Comparison of ENCODE assay signal across 1 cellular context in the genomic region with DNA sequence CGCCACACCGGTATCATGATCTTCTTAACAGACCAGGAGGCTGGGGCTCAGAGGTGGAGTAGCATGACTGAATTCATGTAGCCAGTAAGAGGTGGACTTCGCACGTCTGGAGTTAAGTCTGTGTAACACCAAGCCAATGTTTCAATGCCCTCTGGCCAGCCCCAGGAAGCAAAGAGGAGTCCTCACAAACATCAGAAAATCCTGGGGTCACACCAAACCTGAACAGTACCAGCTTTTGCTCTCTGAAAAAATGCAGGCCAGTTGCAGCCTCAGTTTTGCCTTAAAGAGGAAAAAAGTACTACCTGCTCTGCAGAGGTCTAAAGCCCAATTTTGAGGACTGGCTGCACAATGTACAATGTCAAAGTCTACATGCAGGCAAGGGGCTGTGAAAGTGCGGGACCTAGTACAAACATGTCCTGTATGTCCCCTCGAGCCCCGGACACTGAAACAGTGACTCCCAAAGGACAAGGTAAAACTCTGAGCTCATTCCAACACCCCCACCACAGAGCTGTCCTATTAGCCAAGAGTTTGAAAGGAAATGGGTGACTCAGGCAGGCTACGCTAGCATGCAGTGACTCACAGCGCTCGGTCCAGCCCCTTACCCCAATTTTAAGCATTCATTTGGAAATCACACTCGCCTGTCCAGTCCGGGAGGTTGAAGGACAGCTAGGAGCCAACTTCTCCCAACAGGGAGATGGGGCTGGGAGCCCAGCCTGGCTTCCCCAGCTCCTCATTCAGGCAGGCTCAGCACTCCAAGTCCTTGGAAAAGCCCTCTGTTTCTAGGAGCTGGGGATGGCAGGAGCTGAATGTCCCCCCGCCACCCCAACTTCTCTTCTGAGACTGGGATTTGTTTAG.
TF ChIP-seq lines count a peak whose summit lies in the region.

No MANE protein-coding gene starts in this region.

TF ChIP-seq in HepG2, 621 proteins besides CTCF, POLR2A, EP300 and RAD21 (continued from another document and continues in another):
- TF ChIP-seq, protein P1, sequence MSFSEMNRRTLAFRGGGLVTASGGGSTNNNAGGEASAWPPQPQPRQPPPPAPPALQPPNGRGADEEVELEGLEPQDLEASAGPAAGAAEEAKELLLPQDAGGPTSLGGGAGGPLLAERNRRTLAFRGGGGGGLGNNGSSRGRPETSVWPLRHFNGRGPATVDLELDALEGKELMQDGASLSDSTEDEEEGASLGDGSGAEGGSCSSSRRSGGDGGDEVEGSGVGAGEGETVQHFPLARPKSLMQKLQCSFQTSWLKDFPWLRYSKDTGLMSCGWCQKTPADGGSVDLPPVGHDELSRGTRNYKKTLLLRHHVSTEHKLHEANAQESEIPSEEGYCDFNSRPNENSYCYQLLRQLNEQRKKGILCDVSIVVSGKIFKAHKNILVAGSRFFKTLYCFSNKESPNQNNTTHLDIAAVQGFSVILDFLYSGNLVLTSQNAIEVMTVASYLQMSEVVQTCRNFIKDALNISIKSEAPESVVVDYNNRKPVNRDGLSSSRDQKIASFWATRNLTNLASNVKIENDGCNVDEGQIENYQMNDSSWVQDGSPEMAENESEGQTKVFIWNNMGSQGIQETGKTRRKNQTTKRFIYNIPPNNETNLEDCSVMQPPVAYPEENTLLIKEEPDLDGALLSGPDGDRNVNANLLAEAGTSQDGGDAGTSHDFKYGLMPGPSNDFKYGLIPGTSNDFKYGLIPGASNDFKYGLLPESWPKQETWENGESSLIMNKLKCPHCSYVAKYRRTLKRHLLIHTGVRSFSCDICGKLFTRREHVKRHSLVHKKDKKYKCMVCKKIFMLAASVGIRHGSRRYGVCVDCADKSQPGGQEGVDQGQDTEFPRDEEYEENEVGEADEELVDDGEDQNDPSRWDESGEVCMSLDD (CRISPR knock-in tag; IDR thresholded peaks at IDR 0.05; ENCODE audit: borderline replicate concordance), result peak; percentile 88; the same call in 1 of the 2 replicates
- TF ChIP-seq, protein P2, sequence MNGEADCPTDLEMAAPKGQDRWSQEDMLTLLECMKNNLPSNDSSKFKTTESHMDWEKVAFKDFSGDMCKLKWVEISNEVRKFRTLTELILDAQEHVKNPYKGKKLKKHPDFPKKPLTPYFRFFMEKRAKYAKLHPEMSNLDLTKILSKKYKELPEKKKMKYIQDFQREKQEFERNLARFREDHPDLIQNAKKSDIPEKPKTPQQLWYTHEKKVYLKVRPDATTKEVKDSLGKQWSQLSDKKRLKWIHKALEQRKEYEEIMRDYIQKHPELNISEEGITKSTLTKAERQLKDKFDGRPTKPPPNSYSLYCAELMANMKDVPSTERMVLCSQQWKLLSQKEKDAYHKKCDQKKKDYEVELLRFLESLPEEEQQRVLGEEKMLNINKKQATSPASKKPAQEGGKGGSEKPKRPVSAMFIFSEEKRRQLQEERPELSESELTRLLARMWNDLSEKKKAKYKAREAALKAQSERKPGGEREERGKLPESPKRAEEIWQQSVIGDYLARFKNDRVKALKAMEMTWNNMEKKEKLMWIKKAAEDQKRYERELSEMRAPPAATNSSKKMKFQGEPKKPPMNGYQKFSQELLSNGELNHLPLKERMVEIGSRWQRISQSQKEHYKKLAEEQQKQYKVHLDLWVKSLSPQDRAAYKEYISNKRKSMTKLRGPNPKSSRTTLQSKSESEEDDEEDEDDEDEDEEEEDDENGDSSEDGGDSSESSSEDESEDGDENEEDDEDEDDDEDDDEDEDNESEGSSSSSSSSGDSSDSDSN (CRISPR knock-in tag; IDR thresholded peaks at IDR 0.05), result no peak; the same call in 1 of the 2 replicates
- TF ChIP-seq RFXAP (CRISPR knock-in tag; IDR thresholded peaks at IDR 0.05; ENCODE audit: borderline replicate concordance) (peak; percentile 64; the same call in 1 of the 2 replicates), PAF1 (CRISPR knock-in tag; IDR thresholded peaks at IDR 0.05) (no peak), ZBTB2 (CRISPR knock-in tag; IDR thresholded peaks at IDR 0.05; ENCODE audit: low read depth) (no peak), HNRNPK (IDR thresholded peaks at IDR 0.05; ENCODE audit: low read depth, low read length, poor library complexity, severe bottlenecking) (no peak), ZNF607 (CRISPR knock-in tag; IDR thresholded peaks at IDR 0.05; ENCODE audit: borderline replicate concordance) (no peak; the same call in 1 of the 2 replicates), ADNP (CRISPR knock-in tag; IDR thresholded peaks at IDR 0.05) (no peak), ZNF512 (CRISPR knock-in tag; IDR thresholded peaks at IDR 0.05) (no peak), RFX5 (IDR thresholded peaks at IDR 0.05; ENCODE audit: low read depth, low read length) (no peak), BATF2 (CRISPR knock-in tag; IDR thresholded peaks at IDR 0.05) (no peak), RFXANK (CRISPR knock-in tag; IDR thresholded peaks at IDR 0.05) (no peak), HMG20B (CRISPR knock-in tag; conservative IDR thresholded peaks at IDR 0.05) (peak; percentile 11; the same call in 1 of the 2 replicates), CBFB (CRISPR knock-in tag; IDR thresholded peaks at IDR 0.05) (no peak), ZZZ3 (CRISPR knock-in tag; IDR thresholded peaks at IDR 0.05; ENCODE audit: borderline replicate concordance) (0 out of 2 replicates have a peak, but pooled peaks have one; percentile 61), PREB (CRISPR knock-in tag; IDR thresholded peaks at IDR 0.05) (no peak), MTF1 (CRISPR knock-in tag; IDR thresholded peaks at IDR 0.05) (no peak), ZNF704 (CRISPR knock-in tag; IDR thresholded peaks at IDR 0.05; ENCODE audit: borderline replicate concordance) (no peak), BRD4 (CRISPR knock-in tag; IDR thresholded peaks at IDR 0.05) (peak; percentile 71; the same call in 1 of the 2 replicates), ZNF441 (CRISPR knock-in tag; IDR thresholded peaks at IDR 0.05; ENCODE audit: borderline replicate concordance) (0 out of 2 replicates have a peak, but pooled peaks have one; percentile 13), ZNF44 (CRISPR knock-in tag; IDR thresholded peaks at IDR 0.05) (no peak), SETDB1 (CRISPR knock-in tag; IDR thresholded peaks at IDR 0.05; ENCODE audit: borderline replicate concordance) (peak; percentile 37; the same call in 1 of the 2 replicates), ZNF432 (CRISPR knock-in tag; IDR thresholded peaks at IDR 0.05; ENCODE audit: borderline replicate concordance) (0 out of 2 replicates have a peak, but pooled peaks have one; percentile 44), ELF3 (CRISPR knock-in tag; IDR thresholded peaks at IDR 0.05) (peak; percentile 68), RCOR2 (CRISPR knock-in tag; IDR thresholded peaks at IDR 0.05) (peak; percentile 48; the same call in 1 of the 2 replicates), SPEN (CRISPR knock-in tag; IDR thresholded peaks at IDR 0.05; ENCODE audit: low read depth) (peak; percentile 14; the same call in 1 of the 2 replicates)
- TF ChIP-seq, protein P3, sequence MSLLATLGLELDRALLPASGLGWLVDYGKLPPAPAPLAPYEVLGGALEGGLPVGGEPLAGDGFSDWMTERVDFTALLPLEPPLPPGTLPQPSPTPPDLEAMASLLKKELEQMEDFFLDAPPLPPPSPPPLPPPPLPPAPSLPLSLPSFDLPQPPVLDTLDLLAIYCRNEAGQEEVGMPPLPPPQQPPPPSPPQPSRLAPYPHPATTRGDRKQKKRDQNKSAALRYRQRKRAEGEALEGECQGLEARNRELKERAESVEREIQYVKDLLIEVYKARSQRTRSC (CRISPR knock-in tag; IDR thresholded peaks at IDR 0.05; ENCODE audit: low read depth), result no peak
- TF ChIP-seq, protein P4, sequence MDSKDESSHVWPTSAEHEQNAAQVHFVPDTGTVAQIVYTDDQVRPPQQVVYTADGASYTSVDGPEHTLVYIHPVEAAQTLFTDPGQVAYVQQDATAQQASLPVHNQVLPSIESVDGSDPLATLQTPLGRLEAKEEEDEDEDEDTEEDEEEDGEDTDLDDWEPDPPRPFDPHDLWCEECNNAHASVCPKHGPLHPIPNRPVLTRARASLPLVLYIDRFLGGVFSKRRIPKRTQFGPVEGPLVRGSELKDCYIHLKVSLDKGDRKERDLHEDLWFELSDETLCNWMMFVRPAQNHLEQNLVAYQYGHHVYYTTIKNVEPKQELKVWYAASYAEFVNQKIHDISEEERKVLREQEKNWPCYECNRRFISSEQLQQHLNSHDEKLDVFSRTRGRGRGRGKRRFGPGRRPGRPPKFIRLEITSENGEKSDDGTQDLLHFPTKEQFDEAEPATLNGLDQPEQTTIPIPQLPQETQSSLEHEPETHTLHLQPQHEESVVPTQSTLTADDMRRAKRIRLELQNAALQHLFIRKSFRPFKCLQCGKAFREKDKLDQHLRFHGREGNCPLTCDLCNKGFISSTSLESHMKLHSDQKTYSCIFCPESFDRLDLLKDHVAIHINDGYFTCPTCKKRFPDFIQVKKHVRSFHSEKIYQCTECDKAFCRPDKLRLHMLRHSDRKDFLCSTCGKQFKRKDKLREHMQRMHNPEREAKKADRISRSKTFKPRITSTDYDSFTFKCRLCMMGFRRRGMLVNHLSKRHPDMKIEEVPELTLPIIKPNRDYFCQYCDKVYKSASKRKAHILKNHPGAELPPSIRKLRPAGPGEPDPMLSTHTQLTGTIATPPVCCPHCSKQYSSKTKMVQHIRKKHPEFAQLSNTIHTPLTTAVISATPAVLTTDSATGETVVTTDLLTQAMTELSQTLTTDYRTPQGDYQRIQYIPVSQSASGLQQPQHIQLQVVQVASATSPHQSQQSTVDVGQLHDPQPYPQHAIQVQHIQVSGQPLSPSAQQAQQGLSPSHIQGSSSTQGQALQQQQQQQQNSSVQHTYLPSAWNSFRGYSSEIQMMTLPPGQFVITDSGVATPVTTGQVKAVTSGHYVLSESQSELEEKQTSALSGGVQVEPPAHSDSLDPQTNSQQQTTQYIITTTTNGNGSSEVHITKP (CRISPR knock-in tag; IDR thresholded peaks at IDR 0.05; ENCODE audit: low read depth), result peak; percentile 80; the same call in 1 of the 2 replicates
- TF ChIP-seq, protein P5, sequence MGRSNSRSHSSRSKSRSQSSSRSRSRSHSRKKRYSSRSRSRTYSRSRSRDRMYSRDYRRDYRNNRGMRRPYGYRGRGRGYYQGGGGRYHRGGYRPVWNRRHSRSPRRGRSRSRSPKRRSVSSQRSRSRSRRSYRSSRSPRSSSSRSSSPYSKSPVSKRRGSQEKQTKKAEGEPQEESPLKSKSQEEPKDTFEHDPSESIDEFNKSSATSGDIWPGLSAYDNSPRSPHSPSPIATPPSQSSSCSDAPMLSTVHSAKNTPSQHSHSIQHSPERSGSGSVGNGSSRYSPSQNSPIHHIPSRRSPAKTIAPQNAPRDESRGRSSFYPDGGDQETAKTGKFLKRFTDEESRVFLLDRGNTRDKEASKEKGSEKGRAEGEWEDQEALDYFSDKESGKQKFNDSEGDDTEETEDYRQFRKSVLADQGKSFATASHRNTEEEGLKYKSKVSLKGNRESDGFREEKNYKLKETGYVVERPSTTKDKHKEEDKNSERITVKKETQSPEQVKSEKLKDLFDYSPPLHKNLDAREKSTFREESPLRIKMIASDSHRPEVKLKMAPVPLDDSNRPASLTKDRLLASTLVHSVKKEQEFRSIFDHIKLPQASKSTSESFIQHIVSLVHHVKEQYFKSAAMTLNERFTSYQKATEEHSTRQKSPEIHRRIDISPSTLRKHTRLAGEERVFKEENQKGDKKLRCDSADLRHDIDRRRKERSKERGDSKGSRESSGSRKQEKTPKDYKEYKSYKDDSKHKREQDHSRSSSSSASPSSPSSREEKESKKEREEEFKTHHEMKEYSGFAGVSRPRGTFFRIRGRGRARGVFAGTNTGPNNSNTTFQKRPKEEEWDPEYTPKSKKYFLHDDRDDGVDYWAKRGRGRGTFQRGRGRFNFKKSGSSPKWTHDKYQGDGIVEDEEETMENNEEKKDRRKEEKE (IDR thresholded peaks at IDR 0.05), result no peak
